ENCODE assay signal across 9 cellular contexts in genomic region chr3:130110622-130111169, GRCh38. TPM values are rescaled to one million over a fixed set of nuclear protein-coding genes. Genes with fewer than 3 reads are reported as not detected.
DNase-seq lines count a peak whose midpoint lies in the region; FAIRE-seq and TF ChIP-seq lines count a peak whose summit lies in the region.
"Not testable (repeated sequence)": the region's sequence is repeated elsewhere in the genome, so short reads cannot be mapped to it uniquely, and the experiment has no call there.
"Had no signal": no experiment of that assay in that cellular context is flagged by ENCODE, and none has a peak within 500 bp of the region (broad histone marks: within the 10 kb centered on the region; RNA-seq: fewer than 3 reads in every experiment).

No MANE protein-coding gene starts in this region.

- not testable (repeated sequence) for TF ChIP-seq POLR2A in endothelial cell of umbilical vein (IDR thresholded peaks at IDR 0.05; ENCODE audit: low read depth, low read length); prostate gland (IDR thresholded peaks at IDR 0.05)

- H3K36me3 Mint-ChIP-seq in activated naive CD4-positive, alpha-beta T cell treated with anti-CD3 and anti-CD28 coated beads, Interleukin-2, amount 10 ng/mL, durations not matched to agents 7 days and 5 days; type B pancreatic cell: not testable (repeated sequence)

- H3K27ac ChIP-seq in endothelial cell of umbilical vein (ENCODE audit: insufficient read depth, low read depth, low read length) (peak overlapping the region; percentile 15), prostate gland (peak overlapping the region; percentile 58 to 93)

- H3F3A ChIP-seq in Loucy (ENCODE audit: low read depth): not testable (repeated sequence)

- CTCF ChIA-PET in activated naive CD4-positive, alpha-beta T cell treated with anti-CD3 and anti-CD28 coated beads, Interleukin-2, amount 10 ng/mL, durations not matched to agents 7 days and 5 days (lab: Charles Lee): not testable (repeated sequence)
- CTCF ChIA-PET in endothelial cell of umbilical vein (lab: Charles Lee): interaction anchor here (0.6 to 1.0 kb wide), 3 partner anchors 168 to 610 kb away, joined by 3 to 5 read pairs (median 3); no protein-coding TSS in a partner anchor

- POLR2A ChIA-PET in endothelial cell of umbilical vein (lab: Charles Lee): interaction anchor here (1.0 kb wide), 1 partner anchor 783 kb away, joined by 5 read pairs; the partner anchor contains the start of gene ATP2C1

- 2% methylated on average over 17 of the region's 17 CpGs for WGBS in prostate gland

- H2AFZ ChIP-seq in Loucy (ENCODE audit: low read length) (peak overlapping the region; percentile 87; the same call in 1 of the 2 replicates), endothelial cell of umbilical vein (ENCODE audit: low read depth, low read length) (peak overlapping the region; percentile 61)

- intact Hi-C loops in endothelial cell of umbilical vein (cut with micrococcal nuclease); prostate gland (cut with DNase I): not testable (repeated sequence)

- not testable (repeated sequence) for H4K20me1 ChIP-seq in Loucy (ENCODE audit: insufficient read depth, low read length, poor library complexity, severe bottlenecking); endothelial cell of umbilical vein (replicated peaks; ENCODE audit: control insufficient read depth, extremely low read depth, insufficient read depth, low read length)

- H3K27me3 ChIP-seq in Loucy (ENCODE audit: insufficient read depth, low read length, poor library complexity, severe bottlenecking); endothelial cell of umbilical vein (ENCODE audit: control insufficient read depth in 2 of 2, insufficient read depth in 2 of 2, low read length in 2 of 2); prostate gland (replicated peaks; ENCODE audit: insufficient read depth): not testable (repeated sequence)

- dilution Hi-C loops in endothelial cell of umbilical vein (cut with MboI; ENCODE audit: extremely low pct_ligation_motif_present, low sequenced_read_pairs): not testable (repeated sequence)

- not testable (repeated sequence) for H3K9me2 ChIP-seq in Loucy (replicated peaks; ENCODE audit: low read depth, low read length)

- H3K4me1 Mint-ChIP-seq in activated naive CD4-positive, alpha-beta T cell treated with anti-CD3 and anti-CD28 coated beads, Interleukin-2, amount 10 ng/mL, durations not matched to agents 7 days and 5 days: peaks cover 20% of the 10 kb centered on the region
- peaks cover 35% of the 10 kb centered on the region for H3K4me1 Mint-ChIP-seq in type B pancreatic cell (ENCODE audit: unreplicated experiment)

- peaks cover 24% of the 10 kb centered on the region for H3K27me3 Mint-ChIP-seq in activated naive CD4-positive, alpha-beta T cell treated with anti-CD3 and anti-CD28 coated beads, Interleukin-2, amount 10 ng/mL, durations not matched to agents 7 days and 5 days
- H3K27me3 Mint-ChIP-seq in type B pancreatic cell: not testable (repeated sequence)

- TSS peak; percentile 68 for BruUV-seq in endothelial cell of umbilical vein (replicated peaks; lab: Mats Ljungman, UMichigan)

- H3K4me3 ChIP-seq in Loucy (ENCODE audit: low read length, poor library complexity, severe bottlenecking): peak overlapping the region; percentile 83
- H3K4me3 ChIP-seq in endothelial cell of umbilical vein (replicated peaks in 1 of 3; ENCODE audit: insufficient read depth in 1 of 3, low read depth in 1 of 3, low read length in 3 of 3): peak overlapping the region; percentile 38 to 62 (median 61)
- peak overlapping the region; percentile 56 to 60 for H3K4me3 ChIP-seq in prostate gland

- TF ChIP-seq CTCF in Loucy (conservative IDR thresholded peaks at IDR 0.05; ENCODE audit: low read length); endothelial cell of umbilical vein (IDR thresholded peaks at IDR 0.05; ENCODE audit: extremely low read depth in 1 of 2, insufficient read depth in 1 of 2, low read depth in 1 of 2, low read length in 2 of 2); prostate gland (IDR thresholded peaks at IDR 0.05); type B pancreatic cell (conservative IDR thresholded peaks at IDR 0.05): not testable (repeated sequence)

- peak overlapping the region; percentile 73 for H3K9ac ChIP-seq in Loucy (ENCODE audit: low read depth, low read length, poor library complexity, severe bottlenecking)
- not testable (repeated sequence) for H3K9ac ChIP-seq in endothelial cell of umbilical vein (replicated peaks; ENCODE audit: extremely low read depth, insufficient read depth, low read length)

- DNase-seq in EL (peak; percentile 79), SIG-M5 treated with dmso at 0.1 percent for 504 hours (lab: John Stamatoyannopoulos, UW; ENCODE audit: unreplicated experiment) (peak; percentile 33), endothelial cell of umbilical vein (ENCODE audit: low read depth, low spot score) (peak; percentile 23), kidney tubule cell (ENCODE audit: low spot score) (peak; percentile 66)
- DNase-seq in activated naive CD4-positive, alpha-beta T cell treated with anti-CD3 and anti-CD28 coated beads, Interleukin-2, amount 10 ng/mL, durations not matched to agents 7 days and 5 days; prostate gland (ENCODE audit: low spot score); type B pancreatic cell (ENCODE audit: extremely low spot score, unreplicated experiment): not testable (repeated sequence)

- H3K4me1 ChIP-seq in Loucy (ENCODE audit: insufficient read depth, low read length, poor library complexity, severe bottlenecking); endothelial cell of umbilical vein (ENCODE audit: control insufficient read depth, extremely low read depth, insufficient read depth, low read length); prostate gland (replicated peaks): not testable (repeated sequence)

- H3K9me3 Mint-ChIP-seq in activated naive CD4-positive, alpha-beta T cell treated with anti-CD3 and anti-CD28 coated beads, Interleukin-2, amount 10 ng/mL, durations not matched to agents 7 days and 5 days; type B pancreatic cell: not testable (repeated sequence)

- not testable (repeated sequence) for H3K36me3 ChIP-seq in Loucy (ENCODE audit: insufficient read depth, low read length); endothelial cell of umbilical vein (ENCODE audit: control insufficient read depth in 2 of 2, extremely low read depth in 1 of 2, insufficient read depth in 2 of 2, low read length in 2 of 2); prostate gland

- H3K4me2 ChIP-seq in Loucy (ENCODE audit: low read depth, low read length, poor library complexity, severe bottlenecking): peak overlapping the region; percentile 81
- H3K4me2 ChIP-seq in endothelial cell of umbilical vein (ENCODE audit: insufficient read depth, low read length): peak overlapping the region; percentile 7

- H3K9me3 ChIP-seq in Loucy (ENCODE audit: insufficient read depth, low read depth, low read length); endothelial cell of umbilical vein (replicated peaks; ENCODE audit: control insufficient read depth, insufficient read depth, low read length); prostate gland: not testable (repeated sequence)

- peak overlapping the region; percentile 100 for H3K27ac Mint-ChIP-seq in activated naive CD4-positive, alpha-beta T cell treated with anti-CD3 and anti-CD28 coated beads, Interleukin-2, amount 10 ng/mL, durations not matched to agents 7 days and 5 days
- peak overlapping the region; percentile 90 for H3K27ac Mint-ChIP-seq in type B pancreatic cell

- peak overlapping the region; percentile 93 for H3K4me3 Mint-ChIP-seq in activated naive CD4-positive, alpha-beta T cell treated with anti-CD3 and anti-CD28 coated beads, Interleukin-2, amount 10 ng/mL, durations not matched to agents 7 days and 5 days
- H3K4me3 Mint-ChIP-seq in type B pancreatic cell: peak overlapping the region; percentile 87

- H3K79me2 ChIP-seq in Loucy (ENCODE audit: insufficient read depth, low read length); endothelial cell of umbilical vein (ENCODE audit: control insufficient read depth, insufficient read depth, low read length): not testable (repeated sequence)

- H3K9me1 ChIP-seq in endothelial cell of umbilical vein (replicated peaks; ENCODE audit: control insufficient read depth, extremely low read depth, insufficient read depth, low read length): not testable (repeated sequence)

- not testable (repeated sequence) for FAIRE-seq in endothelial cell of umbilical vein (lab: Jason Lieb, UNC)

RNA-seq across cellular contexts. Expression of gene ALG1L2, which starts 29.1 kb away (rescaled TPM):
- total RNA-seq in endothelial cell of umbilical vein (not detected in 2 replicates), prostate gland (not detected), type B pancreatic cell (ENCODE audit: low replicate concordance) (1.4 and 2.1 TPM in 2 replicates)
- not detected in 2 replicates for polyA plus RNA-seq in endothelial cell of umbilical vein
- not detected in 2 replicates for polyA plus RNA-seq in endothelial cell of umbilical vein (2011; cell fraction: cytosol; rRNA removed)
- polyA plus RNA-seq in endothelial cell of umbilical vein (2011; cell fraction: nucleus; rRNA removed): not detected in 2 replicates
- polyA plus RNA-seq in endothelial cell of umbilical vein (2012): not detected in 2 replicates
- not detected in 2 replicates for polyA minus RNA-seq in endothelial cell of umbilical vein
- not detected for polyA minus RNA-seq in endothelial cell of umbilical vein (2011; cell fraction: cytosol; rRNA and poly(A)+ RNA removed)
- 1.3 TPM in 1 of 2 replicates, not detected in the other for polyA minus RNA-seq in endothelial cell of umbilical vein (2011; cell fraction: nucleus; rRNA and poly(A)+ RNA removed)
- total RNA-seq: Right ventricle myocardium inferior had no signal
